Comparison of ENCODE assay signal across 23 cellular contexts in genomic region chr1:245179706-245180105, GRCh38. TPM values are rescaled to one million over a fixed set of nuclear protein-coding genes. Genes with fewer than 3 reads are reported as not detected.
A peak's percentile ranks its signal among the peaks of the same experiment; 100 is the strongest.
DNase-seq lines count a peak whose midpoint lies in the region; ATAC-seq and TF ChIP-seq lines count a peak whose summit lies in the region.
"Had no signal": no experiment of that assay in that cellular context is flagged by ENCODE, and none has a peak within 500 bp of the region (broad histone marks: within the 10 kb centered on the region; RNA-seq: fewer than 3 reads in every experiment).

No MANE protein-coding gene starts in this region.

- peaks cover 9% of the 10 kb centered on the region for H3K36me3 Mint-ChIP-seq in endodermal cell (ENCODE audit: low read depth)
- H3K36me3 Mint-ChIP-seq: stimulated activated memory B cell treated with anti-CD40 and anti-IgM and Interleukin-4, amounts not matched to agents 10 μg/mL and 1 μg/mL and 100 μg/mL, for 72 hours; WTC11 had no signal

- H3K27me3 Mint-ChIP-seq in endodermal cell (ENCODE audit: insufficient read depth) = no peaks in the 10 kb centered on the region

- H3K9me3 Mint-ChIP-seq in endodermal cell = no peaks in the 10 kb centered on the region
- H3K9me3 Mint-ChIP-seq: HFFc6; stimulated activated memory B cell treated with anti-CD40 and anti-IgM and Interleukin-4, amounts not matched to agents 10 μg/mL and 1 μg/mL and 100 μg/mL, for 72 hours; WTC11 had no signal

- H3K27me3 ChIP-seq in BE2C (no peaks in the 10 kb centered on the region), endodermal cell (ENCODE audit: control insufficient read depth, insufficient read depth, low read length, poor library complexity, severe bottlenecking) (no peaks in the 10 kb centered on the region)
- H3K27me3 ChIP-seq: adrenal gland, breast epithelium, neutrophil had no signal

- H3K4me3 Mint-ChIP-seq in endodermal cell = no peak overlapping the region
- H3K4me3 Mint-ChIP-seq: HFFc6; stimulated activated memory B cell treated with anti-CD40 and anti-IgM and Interleukin-4, amounts not matched to agents 10 μg/mL and 1 μg/mL and 100 μg/mL, for 72 hours; WTC11 had no signal

- no peak for ATAC-seq in GM18868 (IDR thresholded peaks at IDR 0.05; ENCODE audit: unreplicated experiment)
- ATAC-seq: Panc1; stimulated activated memory B cell treated with anti-CD40 and anti-IgM and Interleukin-4, amounts not matched to agents 10 μg/mL and 1 μg/mL and 100 μg/mL, for 72 hours had no signal

- H3K27ac ChIP-seq in endodermal cell (ENCODE audit: low read depth, low read length) = no peak overlapping the region
- H3K27ac ChIP-seq: adrenal gland, breast epithelium, neutrophil had no signal

- peaks cover 20% of the 10 kb centered on the region for H3K4me1 Mint-ChIP-seq in endodermal cell
- H3K4me1 Mint-ChIP-seq: stimulated activated memory B cell treated with anti-CD40 and anti-IgM and Interleukin-4, amounts not matched to agents 10 μg/mL and 1 μg/mL and 100 μg/mL, for 72 hours had no signal

- H3K36me3 ChIP-seq in BE2C = peaks cover 2% of the 10 kb centered on the region
- H3K36me3 ChIP-seq in endodermal cell (ENCODE audit: control insufficient read depth, insufficient read depth, low read length) = peaks cover 8% of the 10 kb centered on the region
- H3K36me3 ChIP-seq: adrenal gland, breast epithelium, neutrophil had no signal

- TF ChIP-seq CTCF in BE2C (IDR thresholded peaks at IDR 0.05; ENCODE audit: low read depth, low read length) (no peak), endodermal cell (conservative IDR thresholded peaks at IDR 0.05) (no peak)

- H3K9me3 ChIP-seq in BE2C (no peaks in the 10 kb centered on the region), endodermal cell (ENCODE audit: control insufficient read depth, low read length) (no peaks in the 10 kb centered on the region)
- H3K9me3 ChIP-seq: adrenal gland, breast epithelium, neutrophil had no signal

- H3K27ac Mint-ChIP-seq in endodermal cell = peak overlapping the region; percentile 22
- H3K27ac Mint-ChIP-seq: HFFc6; stimulated activated memory B cell treated with anti-CD40 and anti-IgM and Interleukin-4, amounts not matched to agents 10 μg/mL and 1 μg/mL and 100 μg/mL, for 72 hours had no signal

- H3K4me3 ChIP-seq in BE2C (ENCODE audit: low read depth, low read length) (no peak overlapping the region), endodermal cell (ENCODE audit: low read length) (no peak overlapping the region)
- H3K4me3 ChIP-seq: adrenal gland, breast epithelium, lung had no signal

- no peak overlapping the region for H3K9ac ChIP-seq in endodermal cell (ENCODE audit: extremely low read depth, low read length, poor library complexity, severe bottlenecking)

- peaks cover 38% of the 10 kb centered on the region for H3K4me1 ChIP-seq in BE2C
- H3K4me1 ChIP-seq in endodermal cell (ENCODE audit: control insufficient read depth, insufficient read depth, low read length) = no peaks in the 10 kb centered on the region
- H3K4me1 ChIP-seq: adrenal gland, breast epithelium had no signal

- peak; percentile 75 for DNase-seq in BE2C
- peak; percentile 22 for DNase-seq in DMS153 treated with DMSO at 0.1 percent for 48 hours (lab: John Stamatoyannopoulos, UW; ENCODE audit: unreplicated experiment)
- DNase-seq in NCI-H2029 (lab: John Stamatoyannopoulos, UW) = peak; percentile 88
- DNase-seq in endodermal cell = no peak
- no peak for DNase-seq in MV-4-11 (lab: John Stamatoyannopoulos, UW)
- DNase-seq in stimulated activated CD4-positive, alpha-beta T cell treated with anti-CD3 and anti-CD28 coated beads, Interleukin-4, amount 100 ng/mL, for 1 hour = no peak
- no peak for DNase-seq in activated naive CD4-positive, alpha-beta T cell treated with Interleukin-2 at 50 U/mL for 16 hours
- DNase-seq: activated CD4-positive, alpha-beta T cell treated with anti-CD3 and anti-CD28 coated beads, Interleukin-2, amount 50 U/mL, for 4 hours; activated gamma-delta T cell; adrenal gland; cortex of kidney; HFFc6; NCI-H1436 treated with DMSO at 0.1 percent for 48 hours; NK-92 treated with Interleukin-12 subunit alpha and Interleukin-12 subunit beta, amount 100 ng/mL, for 24 hours; small intestine; stimulated activated CD4-positive, alpha-beta T cell treated with anti-CD3 and anti-CD28 coated beads, Interleukin-2, amount 100 ng/mL, for 24 hours had no signal

- 80 to 94% methylated on average over 8 to 9 of the region's 9 CpGs for WGBS in endodermal cell (ENCODE audit: insufficient coverage in 1 of 2, insufficient read length in 1 of 2), 2 experiments

RNA-seq across cellular contexts. Expression of gene KIF26B, which starts 24.9 kb away (rescaled TPM):
- 18.9 TPM for polyA plus RNA-seq in BE2C (2012; ENCODE audit: insufficient read depth, insufficient read length, low read depth)
- total RNA-seq in endodermal cell = 10 to 100 TPM; 12.3 to 21.0 TPM
- 4.8 TPM for polyA plus RNA-seq in endodermal cell (2013, experiment 1 of 2)
- polyA plus RNA-seq in endodermal cell (2013, experiment 2 of 2) = 5.2 TPM

Comparison
In these comparisons a context has a peak if more than half of its experiments do, and no peak if none do; other contexts are left out.
1. DNase-seq: peak in BE2C (single experiment), DMS153 treated with DMSO at 0.1 percent for 48 hours (single experiment) and NCI-H2029 (single experiment); none in endodermal cell (single experiment), MV-4-11 (single experiment), stimulated activated CD4-positive, alpha-beta T cell treated with anti-CD3 and anti-CD28 coated beads, Interleukin-4, amount 100 ng/mL, for 1 hour (single experiment) and activated naive CD4-positive, alpha-beta T cell treated with Interleukin-2 at 50 U/mL for 16 hours (single experiment).